ENCODE assay signal across 16 cellular contexts in the genomic region with DNA sequence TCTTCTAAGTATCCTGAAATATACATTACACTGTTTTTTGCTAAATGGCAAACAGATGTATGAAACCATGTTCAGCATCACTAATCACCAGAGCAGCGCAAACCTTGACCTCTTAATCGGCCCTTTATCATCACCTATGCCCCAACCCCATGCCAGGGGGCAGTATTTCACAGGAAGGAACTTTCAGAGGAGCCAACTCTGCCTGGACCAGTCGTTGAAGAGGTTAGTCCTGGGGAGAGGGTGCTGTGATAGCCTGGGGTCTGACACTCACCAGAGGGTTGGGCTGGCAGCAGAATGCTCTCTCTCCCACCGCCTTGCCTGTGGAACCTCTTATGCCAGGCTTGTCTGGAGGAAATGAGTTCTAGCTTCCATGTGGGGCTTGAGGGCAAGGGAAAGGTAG.
DNase-seq lines count a peak whose midpoint lies in the region; ATAC-seq, FAIRE-seq and TF ChIP-seq lines count a peak whose summit lies in the region.
"Had no signal": no experiment of that assay in that cellular context is flagged by ENCODE, and none has a peak within 500 bp of the region (broad histone marks: within the 10 kb centered on the region; RNA-seq: fewer than 3 reads in every experiment).

No MANE protein-coding gene starts in this region.

- no peak overlapping the region for H3K9ac ChIP-seq in HCT116 (ENCODE audit: low read length)

- H3K27ac ChIP-seq in HCT116 (ENCODE audit: low read depth, low read length), result no peak overlapping the region
- H3K27ac ChIP-seq in SJSA1, result no peak overlapping the region
- H3K27ac ChIP-seq: adrenal gland, psoas muscle had no signal

- DNase-seq in D721Med (ENCODE audit: insufficient read length, low spot score) (no peak), HCT116 (ENCODE audit: low read depth, low spot score) (no peak), SJSA1 (ENCODE audit: low read depth in 1 of 2, low spot score in 2 of 2) (peak; percentile 88 to 95), kidney epithelial cell (ENCODE audit: low read depth) (no peak)
- no peak for DNase-seq in natural killer cell treated with Interleukin-12 subunit alpha and Interleukin-12 subunit beta and Interleukin-15 and Interleukin-18, amount 100 ng/mL, for 72 hours (ENCODE audit: low spot score)
- DNase-seq: activated CD8-positive, alpha-beta memory T cell treated with anti-CD3 and anti-CD28 coated beads for 24 hours; adrenal gland; caudate nucleus; effector CD8-positive, alpha-beta T cell; HCEC 1CT; hypothalamus; left ventricle myocardium superior; NCI-H1092; psoas muscle had no signal

- RAD21 ChIA-PET in HCT116 (lab: Charles Lee; ENCODE audit: low non-redundant PET in 1 of 2, low total read pairs in 2 of 2, uncharacterized antibody in 2 of 2, unreplicated experiment in 2 of 2), result no interaction called here

- POLR2A ChIA-PET in HCT116 (lab: Charles Lee), result no interaction called here

- TF ChIP-seq RAD21 in HCT116 (IDR thresholded peaks at IDR 0.05; ENCODE audit: low read depth), result no peak

- no peaks in the 10 kb centered on the region for H3K9me2 ChIP-seq in HCT116 (ENCODE audit: insufficient read depth)

- no peak overlapping the region for H2AFZ ChIP-seq in HCT116 (ENCODE audit: low read depth, low read length, poor library complexity, severe bottlenecking)

- TF ChIP-seq POLR2A in HCT116 (IDR thresholded peaks at IDR 0.05; ENCODE audit: borderline replicate concordance, extremely low read depth, insufficient read depth, insufficient read length), result no peak

- no peaks in the 10 kb centered on the region for H3K27me3 Mint-ChIP-seq in natural killer cell treated with Interleukin-12 subunit alpha and Interleukin-12 subunit beta and Interleukin-15 and Interleukin-18, amount 100 ng/mL, for 72 hours
- no peaks in the 10 kb centered on the region for H3K27me3 Mint-ChIP-seq in activated T-helper 17 cell treated with anti-CD3 and anti-CD28 coated beads, Interleukin-2, amount 50 U/mL, for 72 hours

- no peak overlapping the region for H3K27ac Mint-ChIP-seq in natural killer cell treated with Interleukin-12 subunit alpha and Interleukin-12 subunit beta and Interleukin-15 and Interleukin-18, amount 100 ng/mL, for 72 hours
- H3K27ac Mint-ChIP-seq in activated T-helper 17 cell treated with anti-CD3 and anti-CD28 coated beads, Interleukin-2, amount 50 U/mL, for 72 hours, result no peak overlapping the region

- CTCF ChIA-PET in HCT116 (lab: Charles Lee), result no interaction called here

- H4K20me1 ChIP-seq in HCT116 (ENCODE audit: insufficient read depth), result no peaks in the 10 kb centered on the region

- TF ChIP-seq CTCF in D721Med (IDR thresholded peaks at IDR 0.05; ENCODE audit: insufficient read depth, missing control alignments) (peak; percentile 16), HCT116 (IDR thresholded peaks at IDR 0.05 in 2 of 3, conservative IDR thresholded peaks at IDR 0.05 in 1 of 3; ENCODE audit: borderline replicate concordance in 1 of 3, insufficient read depth in 1 of 3, low read depth in 2 of 3, low read length in 2 of 3) (peak in 2 of 3 experiments; percentile 57 to 63; a peak in 4 of 6 replicates), kidney epithelial cell (IDR thresholded peaks at IDR 0.05; ENCODE audit: insufficient read depth, low read length, poor library complexity, severe bottlenecking) (peak; percentile 17)

- no peaks in the 10 kb centered on the region for H3K4me1 Mint-ChIP-seq in natural killer cell treated with Interleukin-12 subunit alpha and Interleukin-12 subunit beta and Interleukin-15 and Interleukin-18, amount 100 ng/mL, for 72 hours (ENCODE audit: low read depth in 2 of 2)
- H3K4me1 Mint-ChIP-seq in activated T-helper 17 cell treated with anti-CD3 and anti-CD28 coated beads, Interleukin-2, amount 50 U/mL, for 72 hours, result no peaks in the 10 kb centered on the region

- no peaks in the 10 kb centered on the region for H3K36me3 ChIP-seq in HCT116 (ENCODE audit: control insufficient read depth in 1 of 2, insufficient read depth in 2 of 2, low read length in 2 of 2)
- H3K36me3 ChIP-seq in SJSA1, result peaks cover 5% of the 10 kb centered on the region; the same call in 1 of the 2 replicates
- H3K36me3 ChIP-seq in kidney epithelial cell (ENCODE audit: control insufficient read depth, insufficient read depth, low read length), result no peaks in the 10 kb centered on the region
- H3K36me3 ChIP-seq: adrenal gland had no signal

- no peak overlapping the region for H3K4me3 Mint-ChIP-seq in natural killer cell treated with Interleukin-12 subunit alpha and Interleukin-12 subunit beta and Interleukin-15 and Interleukin-18, amount 100 ng/mL, for 72 hours
- no peak overlapping the region for H3K4me3 Mint-ChIP-seq in activated T-helper 17 cell treated with anti-CD3 and anti-CD28 coated beads, Interleukin-2, amount 50 U/mL, for 72 hours

- FAIRE-seq in D721Med (lab: Jason Lieb, UNC), result no peak

- H3K4me2 ChIP-seq in HCT116 (ENCODE audit: low read length), result no peak overlapping the region

- H3K36me3 Mint-ChIP-seq in natural killer cell treated with Interleukin-12 subunit alpha and Interleukin-12 subunit beta and Interleukin-15 and Interleukin-18, amount 100 ng/mL, for 72 hours, result peaks cover 5% of the 10 kb centered on the region
- no peaks in the 10 kb centered on the region for H3K36me3 Mint-ChIP-seq in activated T-helper 17 cell treated with anti-CD3 and anti-CD28 coated beads, Interleukin-2, amount 50 U/mL, for 72 hours (ENCODE audit: low read depth)

- H3K4me1 ChIP-seq in HCT116 (ENCODE audit: control insufficient read depth in 1 of 2, insufficient read depth in 2 of 2, low read length in 2 of 2) (no peaks in the 10 kb centered on the region), SJSA1 (replicated peaks) (no peaks in the 10 kb centered on the region)
- H3K4me1 ChIP-seq: adrenal gland, psoas muscle had no signal

- peak; percentile 62; the same call in 1 of the 2 replicates for ATAC-seq in HCT116
- no peak for ATAC-seq in natural killer cell treated with Interleukin-12 subunit alpha and Interleukin-12 subunit beta and Interleukin-15 and Interleukin-18, amount 100 ng/mL, for 72 hours
- no peak for ATAC-seq in GM21619 (IDR thresholded peaks at IDR 0.05; ENCODE audit: unreplicated experiment)
- no peak for ATAC-seq in activated T-helper 17 cell treated with anti-CD3 and anti-CD28 coated beads, Interleukin-2, amount 50 U/mL, for 72 hours (replicated peaks)
- ATAC-seq: left ventricle myocardium superior, psoas muscle had no signal

- H3K9me3 ChIP-seq in HCT116 (ENCODE audit: control insufficient read depth in 1 of 2, insufficient read depth in 1 of 2, low read depth in 1 of 2, low read length in 2 of 2) (no peaks in the 10 kb centered on the region), SJSA1 (replicated peaks) (no peaks in the 10 kb centered on the region)
- H3K9me3 ChIP-seq: adrenal gland, psoas muscle had no signal

- peaks cover 8% of the 10 kb centered on the region for H3K9me3 Mint-ChIP-seq in natural killer cell treated with Interleukin-12 subunit alpha and Interleukin-12 subunit beta and Interleukin-15 and Interleukin-18, amount 100 ng/mL, for 72 hours
- no peaks in the 10 kb centered on the region for H3K9me3 Mint-ChIP-seq in activated T-helper 17 cell treated with anti-CD3 and anti-CD28 coated beads, Interleukin-2, amount 50 U/mL, for 72 hours

- BruUV-seq in HCT116 (replicated peaks; lab: Mats Ljungman, UMichigan), result no TSS peak

- no peaks in the 10 kb centered on the region for H3K79me2 ChIP-seq in HCT116 (ENCODE audit: insufficient read depth, low read length)

- H3K27me3 ChIP-seq in HCT116 (ENCODE audit: insufficient read depth, low read length), result no peaks in the 10 kb centered on the region
- peaks cover 35% of the 10 kb centered on the region for H3K27me3 ChIP-seq in SJSA1 (replicated peaks)
- H3K27me3 ChIP-seq in kidney epithelial cell (ENCODE audit: control insufficient read depth, insufficient read depth, low read length), result no peaks in the 10 kb centered on the region
- H3K27me3 ChIP-seq: adrenal gland had no signal

- H3K4me3 ChIP-seq in HCT116 (replicated peaks in 1 of 2; ENCODE audit: low read depth in 1 of 2, low read length in 2 of 2), result no peak overlapping the region
- H3K4me3 ChIP-seq in SJSA1, result no peak overlapping the region
- no peak overlapping the region for H3K4me3 ChIP-seq in kidney epithelial cell (ENCODE audit: low read depth, low read length)
- H3K4me3 ChIP-seq: adrenal gland, psoas muscle had no signal

- intact Hi-C loops in HCT116 (cut with micrococcal nuclease), result no loop called here

TF ChIP-seq in HCT116, 20 proteins besides CTCF, POLR2A, EP300 and RAD21 (continues in another document):
- TF ChIP-seq EZH2phosphoT487 (IDR thresholded peaks at IDR 0.05; ENCODE audit: borderline replicate concordance) (no peak), SP1 (IDR thresholded peaks at IDR 0.05; ENCODE audit: low read depth) (no peak), ELF1 (IDR thresholded peaks at IDR 0.05; ENCODE audit: borderline replicate concordance, low read depth) (no peak), CBX3 (IDR thresholded peaks at IDR 0.05; ENCODE audit: low read depth) (no peak), ZFX (IDR thresholded peaks at IDR 0.05) (no peak), EGR1 (IDR thresholded peaks at IDR 0.05; ENCODE audit: low read depth) (no peak)
- TF ChIP-seq, protein P1, sequence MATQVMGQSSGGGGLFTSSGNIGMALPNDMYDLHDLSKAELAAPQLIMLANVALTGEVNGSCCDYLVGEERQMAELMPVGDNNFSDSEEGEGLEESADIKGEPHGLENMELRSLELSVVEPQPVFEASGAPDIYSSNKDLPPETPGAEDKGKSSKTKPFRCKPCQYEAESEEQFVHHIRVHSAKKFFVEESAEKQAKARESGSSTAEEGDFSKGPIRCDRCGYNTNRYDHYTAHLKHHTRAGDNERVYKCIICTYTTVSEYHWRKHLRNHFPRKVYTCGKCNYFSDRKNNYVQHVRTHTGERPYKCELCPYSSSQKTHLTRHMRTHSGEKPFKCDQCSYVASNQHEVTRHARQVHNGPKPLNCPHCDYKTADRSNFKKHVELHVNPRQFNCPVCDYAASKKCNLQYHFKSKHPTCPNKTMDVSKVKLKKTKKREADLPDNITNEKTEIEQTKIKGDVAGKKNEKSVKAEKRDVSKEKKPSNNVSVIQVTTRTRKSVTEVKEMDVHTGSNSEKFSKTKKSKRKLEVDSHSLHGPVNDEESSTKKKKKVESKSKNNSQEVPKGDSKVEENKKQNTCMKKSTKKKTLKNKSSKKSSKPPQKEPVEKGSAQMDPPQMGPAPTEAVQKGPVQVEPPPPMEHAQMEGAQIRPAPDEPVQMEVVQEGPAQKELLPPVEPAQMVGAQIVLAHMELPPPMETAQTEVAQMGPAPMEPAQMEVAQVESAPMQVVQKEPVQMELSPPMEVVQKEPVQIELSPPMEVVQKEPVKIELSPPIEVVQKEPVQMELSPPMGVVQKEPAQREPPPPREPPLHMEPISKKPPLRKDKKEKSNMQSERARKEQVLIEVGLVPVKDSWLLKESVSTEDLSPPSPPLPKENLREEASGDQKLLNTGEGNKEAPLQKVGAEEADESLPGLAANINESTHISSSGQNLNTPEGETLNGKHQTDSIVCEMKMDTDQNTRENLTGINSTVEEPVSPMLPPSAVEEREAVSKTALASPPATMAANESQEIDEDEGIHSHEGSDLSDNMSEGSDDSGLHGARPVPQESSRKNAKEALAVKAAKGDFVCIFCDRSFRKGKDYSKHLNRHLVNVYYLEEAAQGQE (IDR thresholded peaks at IDR 0.05; ENCODE audit: low read depth), result no peak

Comparison
In these comparisons a context has a peak if more than half of its experiments do, and no peak if none do; other contexts are left out.
1. DNase-seq: peak in SJSA1 (2 of 2); none in D721Med (single experiment), HCT116 (single experiment), kidney epithelial cell (single experiment) and natural killer cell treated with Interleukin-12 subunit alpha and Interleukin-12 subunit beta and Interleukin-15 and Interleukin-18, amount 100 ng/mL, for 72 hours (single experiment).
2. Peak in every context shown above with its lines, with median percentiles within 50 percentile points of each other: CTCF ChIP-seq.